20 cellular contexts compared by ENCODE assay signal in genomic region chr4:131316086-131316485, GRCh38.
DNase-seq lines count a peak whose midpoint lies in the region; ATAC-seq and TF ChIP-seq lines count a peak whose summit lies in the region.
"Had no signal": no experiment of that assay in that cellular context is flagged by ENCODE, and none has a peak within 500 bp of the region (broad histone marks: within the 10 kb centered on the region; RNA-seq: fewer than 3 reads in every experiment).

No MANE protein-coding gene starts in this region.

- no peaks in the 10 kb centered on the region for H3K79me2 ChIP-seq in OCI-LY1 (ENCODE audit: insufficient read depth, low read length)

- in situ Hi-C loops in KBM-7 (cut with MboI; ENCODE audit: low pct_unique_long_range_greater_than_20kb, low sequenced_read_pairs), result no loop called here

- H3K4me1 ChIP-seq in OCI-LY1 (ENCODE audit: insufficient read depth, low read length, severe bottlenecking), result no peaks in the 10 kb centered on the region
- H3K4me1 ChIP-seq: HAP-1 had no signal

- ATAC-seq in GM18868 (IDR thresholded peaks at IDR 0.05; ENCODE audit: unreplicated experiment) (peak; percentile 59), HG02852 (IDR thresholded peaks at IDR 0.05; ENCODE audit: unreplicated experiment) (peak; percentile 69)
- ATAC-seq: GM23338 had no signal

- no peaks in the 10 kb centered on the region for H3F3A ChIP-seq in OCI-LY1 (ENCODE audit: insufficient read depth, low read length)

- DNase-seq in foreskin melanocyte, result peak; percentile 85
- DNase-seq in KBM-7, result no peak
- no peak for DNase-seq in midbrain (lab: John Stamatoyannopoulos, UW)
- no peak for DNase-seq in NCI-H2196 (lab: John Stamatoyannopoulos, UW; ENCODE audit: unreplicated experiment)
- DNase-seq: CD4-positive, CD25-positive, alpha-beta regulatory T cell; DMS79; KG1; NCI-H1105; NCI-H1694 treated with DMSO at 0.1 percent for 48 hours; NCI-H446 treated with DMSO at 0.1 percent for 48 hours; NCI-H526 treated with DMSO at 0.1 percent for 48 hours; SHP77 treated with DMSO at 0.1 percent for 48 hours; SK-N-SH; T-helper 2 cell had no signal

- H3K4me2 ChIP-seq in OCI-LY1 (ENCODE audit: low read length), result no peak overlapping the region
- H3K4me2 ChIP-seq: GM23338, SK-N-SH had no signal

- H3K36me3 ChIP-seq in OCI-LY1 (ENCODE audit: insufficient read depth, low read length), result no peaks in the 10 kb centered on the region
- H3K36me3 ChIP-seq: HAP-1 had no signal

- no peaks in the 10 kb centered on the region for H3K27me3 ChIP-seq in OCI-LY1 (ENCODE audit: insufficient read depth, low read length)

- H2AFZ ChIP-seq in OCI-LY1 (ENCODE audit: low read length), result peak overlapping the region; percentile 42; the same call in 1 of the 2 replicates
- H2AFZ ChIP-seq: GM23338 had no signal

- peaks cover 4% of the 10 kb centered on the region; the same call in 1 of the 2 replicates for H3K9me3 ChIP-seq in OCI-LY1 (ENCODE audit: low read length)
- H3K9me3 ChIP-seq: HAP-1, SK-N-SH had no signal

- no peaks in the 10 kb centered on the region for H3K9me2 ChIP-seq in OCI-LY1 (ENCODE audit: low read depth, low read length)
- H3K9me2 ChIP-seq: SK-N-SH had no signal

- no peaks in the 10 kb centered on the region for H4K20me1 ChIP-seq in OCI-LY1 (ENCODE audit: insufficient read depth, low read length)

- no peak overlapping the region for H3K4me3 ChIP-seq in OCI-LY1 (ENCODE audit: low read depth, low read length, poor library complexity, severe bottlenecking)
- H3K4me3 ChIP-seq: GM23338, HAP-1 had no signal

- no peak overlapping the region for H3K27ac ChIP-seq in OCI-LY1 (ENCODE audit: low read depth, low read length, poor library complexity, severe bottlenecking)
- H3K27ac ChIP-seq: RWPE1 had no signal

- no peak for TF ChIP-seq CTCF in OCI-LY1 (IDR thresholded peaks at IDR 0.05; ENCODE audit: low read length)

- no peak overlapping the region for H3K9ac ChIP-seq in OCI-LY1 (ENCODE audit: low read length)
- H3K9ac ChIP-seq: SK-N-SH had no signal
